3 cellular contexts compared by ENCODE assay signal in genomic region chr3:113698891-113699465, GRCh38.
TF ChIP-seq lines count a peak whose summit lies in the region.

No MANE protein-coding gene starts in this region.

TF ChIP-seq in liver, 16 proteins besides CTCF, POLR2A, EP300 and RAD21:
- no peak for TF ChIP-seq REST (IDR thresholded peaks at IDR 0.05)
- TF ChIP-seq FOXA2 (IDR thresholded peaks at IDR 0.05): no peak
- no peak for TF ChIP-seq JUND (IDR thresholded peaks at IDR 0.05)
- no peak for TF ChIP-seq YY1 (IDR thresholded peaks at IDR 0.05)
- TF ChIP-seq, protein P1, sequence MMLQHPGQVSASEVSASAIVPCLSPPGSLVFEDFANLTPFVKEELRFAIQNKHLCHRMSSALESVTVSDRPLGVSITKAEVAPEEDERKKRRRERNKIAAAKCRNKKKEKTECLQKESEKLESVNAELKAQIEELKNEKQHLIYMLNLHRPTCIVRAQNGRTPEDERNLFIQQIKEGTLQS (IDR thresholded peaks at IDR 0.05): no peak
- TF ChIP-seq RXRA (IDR thresholded peaks at IDR 0.05): no peak
- no peak for TF ChIP-seq TAF1 (conservative IDR thresholded peaks at IDR 0.05)
- TF ChIP-seq SP1 (IDR thresholded peaks at IDR 0.05): no peak
- no peak for TF ChIP-seq NR2F2 (IDR thresholded peaks at IDR 0.05)
- TF ChIP-seq FOXA1 (IDR thresholded peaks at IDR 0.05): no peak
- no peak for TF ChIP-seq GABPA (IDR thresholded peaks at IDR 0.05 in 1 of 2, conservative IDR thresholded peaks at IDR 0.05 in 1 of 2)
- TF ChIP-seq, protein P2, sequence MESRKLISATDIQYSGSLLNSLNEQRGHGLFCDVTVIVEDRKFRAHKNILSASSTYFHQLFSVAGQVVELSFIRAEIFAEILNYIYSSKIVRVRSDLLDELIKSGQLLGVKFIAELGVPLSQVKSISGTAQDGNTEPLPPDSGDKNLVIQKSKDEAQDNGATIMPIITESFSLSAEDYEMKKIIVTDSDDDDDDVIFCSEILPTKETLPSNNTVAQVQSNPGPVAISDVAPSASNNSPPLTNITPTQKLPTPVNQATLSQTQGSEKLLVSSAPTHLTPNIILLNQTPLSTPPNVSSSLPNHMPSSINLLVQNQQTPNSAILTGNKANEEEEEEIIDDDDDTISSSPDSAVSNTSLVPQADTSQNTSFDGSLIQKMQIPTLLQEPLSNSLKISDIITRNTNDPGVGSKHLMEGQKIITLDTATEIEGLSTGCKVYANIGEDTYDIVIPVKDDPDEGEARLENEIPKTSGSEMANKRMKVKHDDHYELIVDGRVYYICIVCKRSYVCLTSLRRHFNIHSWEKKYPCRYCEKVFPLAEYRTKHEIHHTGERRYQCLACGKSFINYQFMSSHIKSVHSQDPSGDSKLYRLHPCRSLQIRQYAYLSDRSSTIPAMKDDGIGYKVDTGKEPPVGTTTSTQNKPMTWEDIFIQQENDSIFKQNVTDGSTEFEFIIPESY (IDR thresholded peaks at IDR 0.05): no peak
- no peak for TF ChIP-seq EGR1 (IDR thresholded peaks at IDR 0.05; ENCODE audit: low read depth in 2 of 2)
- TF ChIP-seq, protein P3, sequence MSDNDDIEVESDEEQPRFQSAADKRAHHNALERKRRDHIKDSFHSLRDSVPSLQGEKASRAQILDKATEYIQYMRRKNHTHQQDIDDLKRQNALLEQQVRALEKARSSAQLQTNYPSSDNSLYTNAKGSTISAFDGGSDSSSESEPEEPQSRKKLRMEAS (IDR thresholded peaks at IDR 0.05): no peak

TF ChIP-seq in HepG2, 621 proteins besides CTCF, POLR2A, EP300 and RAD21 (continues in another document):
- TF ChIP-seq DNMT3B (CRISPR knock-in tag; conservative IDR thresholded peaks at IDR 0.05): no peak
- no peak for TF ChIP-seq FOXK1 (CRISPR knock-in tag; IDR thresholded peaks at IDR 0.05; ENCODE audit: borderline replicate concordance, low read depth)
- TF ChIP-seq, protein P2 (CRISPR knock-in tag; IDR thresholded peaks at IDR 0.05): no peak
- no peak for TF ChIP-seq KLF9 (CRISPR knock-in tag; IDR thresholded peaks at IDR 0.05; ENCODE audit: low read depth)
- no peak for TF ChIP-seq ZNF782 (CRISPR knock-in tag; IDR thresholded peaks at IDR 0.05; ENCODE audit: borderline replicate concordance)
- TF ChIP-seq, protein P4, sequence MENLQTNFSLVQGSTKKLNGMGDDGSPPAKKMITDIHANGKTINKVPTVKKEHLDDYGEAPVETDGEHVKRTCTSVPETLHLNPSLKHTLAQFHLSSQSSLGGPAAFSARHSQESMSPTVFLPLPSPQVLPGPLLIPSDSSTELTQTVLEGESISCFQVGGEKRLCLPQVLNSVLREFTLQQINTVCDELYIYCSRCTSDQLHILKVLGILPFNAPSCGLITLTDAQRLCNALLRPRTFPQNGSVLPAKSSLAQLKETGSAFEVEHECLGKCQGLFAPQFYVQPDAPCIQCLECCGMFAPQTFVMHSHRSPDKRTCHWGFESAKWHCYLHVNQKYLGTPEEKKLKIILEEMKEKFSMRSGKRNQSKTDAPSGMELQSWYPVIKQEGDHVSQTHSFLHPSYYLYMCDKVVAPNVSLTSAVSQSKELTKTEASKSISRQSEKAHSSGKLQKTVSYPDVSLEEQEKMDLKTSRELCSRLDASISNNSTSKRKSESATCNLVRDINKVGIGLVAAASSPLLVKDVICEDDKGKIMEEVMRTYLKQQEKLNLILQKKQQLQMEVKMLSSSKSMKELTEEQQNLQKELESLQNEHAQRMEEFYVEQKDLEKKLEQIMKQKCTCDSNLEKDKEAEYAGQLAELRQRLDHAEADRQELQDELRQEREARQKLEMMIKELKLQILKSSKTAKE (CRISPR knock-in tag; IDR thresholded peaks at IDR 0.05; ENCODE audit: borderline replicate concordance): no peak
- no peak for TF ChIP-seq SMC3 (IDR thresholded peaks at IDR 0.05; ENCODE audit: low read length)
- TF ChIP-seq ZBTB39 (CRISPR knock-in tag; IDR thresholded peaks at IDR 0.05): no peak
- no peak for TF ChIP-seq GATAD2A (CRISPR knock-in tag; IDR thresholded peaks at IDR 0.05)
- TF ChIP-seq HNRNPK (IDR thresholded peaks at IDR 0.05; ENCODE audit: low read depth, low read length, poor library complexity, severe bottlenecking): no peak
- TF ChIP-seq SYNCRIP (IDR thresholded peaks at IDR 0.05; ENCODE audit: insufficient read depth, low read depth, low read length): no peak
- TF ChIP-seq ZNF619 (CRISPR knock-in tag; IDR thresholded peaks at IDR 0.05): no peak
- TF ChIP-seq ZBTB14 (CRISPR knock-in tag; IDR thresholded peaks at IDR 0.05): no peak
- no peak for TF ChIP-seq NKX3-1 (CRISPR knock-in tag; IDR thresholded peaks at IDR 0.05)
- TF ChIP-seq, protein P5, sequence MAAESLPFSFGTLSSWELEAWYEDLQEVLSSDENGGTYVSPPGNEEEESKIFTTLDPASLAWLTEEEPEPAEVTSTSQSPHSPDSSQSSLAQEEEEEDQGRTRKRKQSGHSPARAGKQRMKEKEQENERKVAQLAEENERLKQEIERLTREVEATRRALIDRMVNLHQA (CRISPR knock-in tag; IDR thresholded peaks at IDR 0.05): no peak

TF ChIP-seq in GM12878, 131 proteins besides CTCF, POLR2A, EP300 and RAD21:
- no peak for TF ChIP-seq NR2C1 (IDR thresholded peaks at IDR 0.05)
- TF ChIP-seq NR2F1 (conservative IDR thresholded peaks at IDR 0.05): 0 out of 2 replicates have a peak, but pooled peaks have one; percentile 34
- no peak for TF ChIP-seq SPI1 (IDR thresholded peaks at IDR 0.05; ENCODE audit: borderline replicate concordance, insufficient read depth, low read depth, low read length)
- TF ChIP-seq SMAD1 (IDR thresholded peaks at IDR 0.05; ENCODE audit: low read depth, partially characterized antibody): no peak
- no peak for TF ChIP-seq TARDBP (IDR thresholded peaks at IDR 0.05; ENCODE audit: borderline replicate concordance)
- TF ChIP-seq BHLHE40 (IDR thresholded peaks at IDR 0.05; ENCODE audit: borderline replicate concordance in 1 of 2, low read depth in 2 of 2, low read length in 1 of 2): no peak
- no peak for TF ChIP-seq SMAD5 (IDR thresholded peaks at IDR 0.05; ENCODE audit: low read depth)
- no peak for TF ChIP-seq RBBP5 (conservative IDR thresholded peaks at IDR 0.05)
